Comparison of ENCODE assay signal across 1 cellular context in the genomic region with DNA sequence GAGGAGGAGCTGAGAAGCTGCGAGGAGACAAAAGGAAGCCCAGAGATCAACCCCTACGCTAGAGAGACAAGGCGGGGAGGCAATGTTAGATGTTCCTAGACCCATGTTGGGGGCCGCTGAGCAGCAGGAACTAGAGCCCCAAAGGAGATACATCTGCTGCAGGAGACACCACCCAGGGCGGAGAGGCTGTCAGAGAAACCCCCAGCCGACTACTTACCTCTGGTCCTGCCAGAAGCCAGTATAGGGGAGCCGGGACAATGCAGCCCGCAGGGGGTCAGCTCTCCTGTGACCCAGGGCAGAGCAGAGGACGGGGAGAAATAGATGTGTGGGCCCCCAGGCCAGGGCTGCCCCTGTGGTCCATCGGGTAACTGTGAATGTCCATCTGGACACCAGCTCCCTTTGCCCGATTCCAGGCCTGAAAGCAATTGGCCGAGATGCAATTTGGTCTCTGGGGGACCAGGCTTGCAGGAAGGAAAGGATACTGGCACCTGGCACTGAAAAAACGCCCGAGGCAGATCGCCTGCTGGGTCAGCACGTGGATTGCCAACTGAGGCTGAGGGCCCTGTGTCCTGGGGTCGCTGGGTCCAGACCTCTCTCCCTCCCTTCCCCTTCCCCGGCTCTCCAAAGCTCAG.
TF ChIP-seq lines count a peak whose summit lies in the region.

No MANE protein-coding gene starts in this region.

TF ChIP-seq in HCT116, 20 proteins besides CTCF, POLR2A, EP300 and RAD21 (continued from another document):
- TF ChIP-seq, protein P1, sequence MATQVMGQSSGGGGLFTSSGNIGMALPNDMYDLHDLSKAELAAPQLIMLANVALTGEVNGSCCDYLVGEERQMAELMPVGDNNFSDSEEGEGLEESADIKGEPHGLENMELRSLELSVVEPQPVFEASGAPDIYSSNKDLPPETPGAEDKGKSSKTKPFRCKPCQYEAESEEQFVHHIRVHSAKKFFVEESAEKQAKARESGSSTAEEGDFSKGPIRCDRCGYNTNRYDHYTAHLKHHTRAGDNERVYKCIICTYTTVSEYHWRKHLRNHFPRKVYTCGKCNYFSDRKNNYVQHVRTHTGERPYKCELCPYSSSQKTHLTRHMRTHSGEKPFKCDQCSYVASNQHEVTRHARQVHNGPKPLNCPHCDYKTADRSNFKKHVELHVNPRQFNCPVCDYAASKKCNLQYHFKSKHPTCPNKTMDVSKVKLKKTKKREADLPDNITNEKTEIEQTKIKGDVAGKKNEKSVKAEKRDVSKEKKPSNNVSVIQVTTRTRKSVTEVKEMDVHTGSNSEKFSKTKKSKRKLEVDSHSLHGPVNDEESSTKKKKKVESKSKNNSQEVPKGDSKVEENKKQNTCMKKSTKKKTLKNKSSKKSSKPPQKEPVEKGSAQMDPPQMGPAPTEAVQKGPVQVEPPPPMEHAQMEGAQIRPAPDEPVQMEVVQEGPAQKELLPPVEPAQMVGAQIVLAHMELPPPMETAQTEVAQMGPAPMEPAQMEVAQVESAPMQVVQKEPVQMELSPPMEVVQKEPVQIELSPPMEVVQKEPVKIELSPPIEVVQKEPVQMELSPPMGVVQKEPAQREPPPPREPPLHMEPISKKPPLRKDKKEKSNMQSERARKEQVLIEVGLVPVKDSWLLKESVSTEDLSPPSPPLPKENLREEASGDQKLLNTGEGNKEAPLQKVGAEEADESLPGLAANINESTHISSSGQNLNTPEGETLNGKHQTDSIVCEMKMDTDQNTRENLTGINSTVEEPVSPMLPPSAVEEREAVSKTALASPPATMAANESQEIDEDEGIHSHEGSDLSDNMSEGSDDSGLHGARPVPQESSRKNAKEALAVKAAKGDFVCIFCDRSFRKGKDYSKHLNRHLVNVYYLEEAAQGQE (IDR thresholded peaks at IDR 0.05; ENCODE audit: low read depth) = no peak
- TF ChIP-seq SIN3A (IDR thresholded peaks at IDR 0.05; ENCODE audit: low read depth) (no peak), EZH2 (IDR thresholded peaks at IDR 0.05) (no peak), ELF1 (IDR thresholded peaks at IDR 0.05; ENCODE audit: borderline replicate concordance, low read depth) (no peak), POLR2AphosphoS5 (IDR thresholded peaks at IDR 0.05; ENCODE audit: low read depth, low read length) (no peak), CBX3 (IDR thresholded peaks at IDR 0.05; ENCODE audit: low read depth) (no peak), CEBPB (IDR thresholded peaks at IDR 0.05; ENCODE audit: low read depth) (no peak), FOSL1 (IDR thresholded peaks at IDR 0.05; ENCODE audit: low read depth) (no peak), JUND (IDR thresholded peaks at IDR 0.05) (no peak)
